Comparison of ENCODE assay signal across 1 cellular context in the genomic region with DNA sequence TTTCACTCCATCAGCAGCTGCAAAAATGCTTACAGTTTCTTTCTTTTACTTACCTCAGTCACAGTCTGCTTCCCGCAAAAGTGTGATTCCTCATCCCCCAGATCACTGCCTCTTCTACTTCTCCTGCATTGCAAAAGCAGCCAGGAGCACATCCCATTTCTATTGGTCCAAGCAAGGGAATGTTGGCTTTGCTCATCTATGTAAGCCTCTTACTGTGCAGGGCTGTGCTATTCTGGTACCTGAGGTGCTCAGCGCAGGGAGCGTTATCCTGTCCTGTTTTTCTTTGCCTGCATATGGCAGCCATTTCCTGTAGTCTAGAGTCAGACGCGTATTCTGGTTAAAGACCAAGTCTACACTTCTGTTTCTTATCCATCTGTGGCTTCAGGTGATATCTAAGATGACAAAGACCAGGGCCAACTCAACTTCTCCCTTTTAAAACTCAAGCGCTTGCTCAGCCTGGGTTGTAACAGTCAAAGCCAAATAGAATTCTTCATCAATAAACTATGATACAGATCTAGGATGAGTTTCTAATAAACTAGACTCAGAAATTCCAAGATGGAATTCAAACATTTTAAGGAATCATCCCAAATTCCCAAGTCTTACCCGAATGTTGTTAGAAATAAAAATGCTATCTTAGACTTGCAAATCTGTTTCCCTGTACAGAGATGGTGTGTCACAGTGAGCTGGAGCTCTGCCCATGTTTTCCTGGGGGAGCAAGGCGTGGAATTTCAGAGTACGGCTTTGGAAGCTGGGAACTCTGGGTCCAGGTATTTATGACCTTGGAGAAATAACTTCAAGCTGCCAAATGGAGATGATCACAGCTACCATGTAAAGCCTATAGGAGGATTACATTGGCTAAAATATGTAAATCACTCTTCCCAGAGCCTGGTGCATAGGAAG.
TF ChIP-seq lines count a peak whose summit lies in the region.

No MANE protein-coding gene starts in this region.

TF ChIP-seq in H1, 55 proteins besides CTCF, POLR2A, EP300 and RAD21:
- TF ChIP-seq HDAC2 (IDR thresholded peaks at IDR 0.05; ENCODE audit: borderline replicate concordance in 1 of 2, low read depth in 2 of 2, low read length in 2 of 2) (no peak), SP1 (IDR thresholded peaks at IDR 0.05; ENCODE audit: low read depth, low read length) (no peak), CHD1 (IDR thresholded peaks at IDR 0.05; ENCODE audit: low read depth, low read length) (no peak), KDM1A (IDR thresholded peaks at IDR 0.05; ENCODE audit: borderline replicate concordance, low read length) (no peak), ZNF274 (IDR thresholded peaks at IDR 0.05; ENCODE audit: borderline replicate concordance, extremely low read depth, low read length) (no peak), GTF2F1 (IDR thresholded peaks at IDR 0.05; ENCODE audit: borderline replicate concordance, low read depth, low read length) (no peak), SP4 (IDR thresholded peaks at IDR 0.05; ENCODE audit: low read length) (no peak), SUZ12 (IDR thresholded peaks at IDR 0.05; ENCODE audit: low read length) (no peak)
- TF ChIP-seq, protein P1, sequence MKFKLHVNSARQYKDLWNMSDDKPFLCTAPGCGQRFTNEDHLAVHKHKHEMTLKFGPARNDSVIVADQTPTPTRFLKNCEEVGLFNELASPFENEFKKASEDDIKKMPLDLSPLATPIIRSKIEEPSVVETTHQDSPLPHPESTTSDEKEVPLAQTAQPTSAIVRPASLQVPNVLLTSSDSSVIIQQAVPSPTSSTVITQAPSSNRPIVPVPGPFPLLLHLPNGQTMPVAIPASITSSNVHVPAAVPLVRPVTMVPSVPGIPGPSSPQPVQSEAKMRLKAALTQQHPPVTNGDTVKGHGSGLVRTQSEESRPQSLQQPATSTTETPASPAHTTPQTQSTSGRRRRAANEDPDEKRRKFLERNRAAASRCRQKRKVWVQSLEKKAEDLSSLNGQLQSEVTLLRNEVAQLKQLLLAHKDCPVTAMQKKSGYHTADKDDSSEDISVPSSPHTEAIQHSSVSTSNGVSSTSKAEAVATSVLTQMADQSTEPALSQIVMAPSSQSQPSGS (IDR thresholded peaks at IDR 0.05; ENCODE audit: low read length) = no peak
